8 cellular contexts compared by ENCODE assay signal in genomic region chr2:161238264-161238558, GRCh38.
A peak's percentile ranks its signal among the peaks of the same experiment; 100 is the strongest.
DNase-seq lines count a peak whose midpoint lies in the region; ATAC-seq, FAIRE-seq and TF ChIP-seq lines count a peak whose summit lies in the region.

No MANE protein-coding gene starts in this region.

- H3K4me2 ChIP-seq in mesendoderm (ENCODE audit: low read length): peak overlapping the region; percentile 85

- intact Hi-C loops in heart left ventricle (cut with DNase I): no loop called here
- intact Hi-C loops in left cardiac atrium (cut with DNase I): no loop called here

- no peak for DNase-seq in heart left ventricle
- DNase-seq in left cardiac atrium: no peak
- peak; percentile 9 for DNase-seq in bronchial epithelial cell (ENCODE audit: low read depth)
- no peak for DNase-seq in mesendoderm
- DNase-seq in NCI-H446 treated with DMSO at 0.1 percent for 48 hours (lab: John Stamatoyannopoulos, UW): no peak
- no peak for DNase-seq in NCI-H187 (lab: John Stamatoyannopoulos, UW)
- DNase-seq in NCI-H2081 (lab: John Stamatoyannopoulos, UW): no peak

- no peaks in the 10 kb centered on the region for H3K9me3 ChIP-seq in heart left ventricle

- no peaks in the 10 kb centered on the region for H3K79me1 ChIP-seq in mesendoderm (ENCODE audit: low read length)

- peaks cover 0 to 21% (median 3%) of the 10 kb centered on the region in 9 donors for H3K36me3 ChIP-seq in heart left ventricle
- peaks cover 2% of the 10 kb centered on the region for H3K36me3 ChIP-seq in bronchial epithelial cell (ENCODE audit: control insufficient read depth, insufficient read depth, low read length)
- H3K36me3 ChIP-seq in mesendoderm (ENCODE audit: control insufficient read depth, insufficient read depth, low read length): no peaks in the 10 kb centered on the region
- no peaks in the 10 kb centered on the region for H3K36me3 ChIP-seq in urinary bladder (ENCODE audit: insufficient read depth)

- no peak for FAIRE-seq in bronchial epithelial cell (lab: Jason Lieb, UNC)

- H2AK5ac ChIP-seq in mesendoderm (ENCODE audit: low read length): no peak overlapping the region

- no peak for TF ChIP-seq CTCF in heart left ventricle (IDR thresholded peaks at IDR 0.05)
- TF ChIP-seq CTCF in bronchial epithelial cell (IDR thresholded peaks at IDR 0.05; ENCODE audit: insufficient read depth, low read length, severe bottlenecking): no peak

- H3K23ac ChIP-seq in mesendoderm (ENCODE audit: low read length): peak overlapping the region; percentile 9

- H4K8ac ChIP-seq in mesendoderm (ENCODE audit: low read depth, low read length): no peak overlapping the region

- H3K79me2 ChIP-seq in mesendoderm (ENCODE audit: control insufficient read depth, insufficient read depth, low read length): no peaks in the 10 kb centered on the region

- H3K4me3 ChIP-seq in heart left ventricle (peak overlapping the region; percentile 18 to 68 (median 56)), bronchial epithelial cell (ENCODE audit: low read depth, low read length) (peak overlapping the region; percentile 56), mesendoderm (ENCODE audit: low read length) (peak overlapping the region; percentile 22), urinary bladder (ENCODE audit: low read depth, low read length) (peak overlapping the region; percentile 52)

- no peak overlapping the region for H2BK120ac ChIP-seq in mesendoderm (ENCODE audit: low read depth, low read length)

- no peak overlapping the region for H2BK15ac ChIP-seq in mesendoderm (replicated peaks; ENCODE audit: low read depth)

- H3K27me3 ChIP-seq in heart left ventricle: no peaks in the 10 kb centered on the region
- no peaks in the 10 kb centered on the region for H3K27me3 ChIP-seq in bronchial epithelial cell (ENCODE audit: control insufficient read depth, insufficient read depth, low read length)
- H3K27me3 ChIP-seq in mesendoderm (ENCODE audit: insufficient read depth, low read length, poor library complexity): no peaks in the 10 kb centered on the region

- peak overlapping the region; percentile 22 for H3K18ac ChIP-seq in mesendoderm (ENCODE audit: low read length)

- no peak overlapping the region for H2BK5ac ChIP-seq in mesendoderm (ENCODE audit: low read length)

- 1% methylated on average over 16 of the region's 16 CpGs for WGBS in heart left ventricle, 4 donors
- no CpG with 5 or more reads among the region's 16 CpGs for WGBS in mesendoderm (ENCODE audit: extremely low coverage, insufficient coverage, low lambda C conversion rate)
- WGBS in urinary bladder: under 1% methylated on average over 16 of the region's 16 CpGs

- H4K5ac ChIP-seq in mesendoderm (ENCODE audit: low read length): no peak overlapping the region

- TF ChIP-seq POLR2A in heart left ventricle (IDR thresholded peaks at IDR 0.05): no peak

- H3K27ac ChIP-seq in heart left ventricle (peak overlapping the region in 1 of 12 donors; percentile 71), mesendoderm (ENCODE audit: low read depth, low read length) (no peak overlapping the region), urinary bladder (ENCODE audit: low read depth) (no peak overlapping the region)

- no peak for ATAC-seq in heart left ventricle
- ATAC-seq in left cardiac atrium: no peak

- H3K56ac ChIP-seq in mesendoderm (ENCODE audit: low read length): peak overlapping the region; percentile 78

- no peak overlapping the region for H3K4ac ChIP-seq in mesendoderm (ENCODE audit: low read depth, low read length)

- H3K4me1 ChIP-seq in heart left ventricle: peaks cover 0 to 28% (median 7%) of the 10 kb centered on the region in 12 donors
- H3K4me1 ChIP-seq in mesendoderm (ENCODE audit: control insufficient read depth, low read depth, low read length): peaks cover 2% of the 10 kb centered on the region
- H3K4me1 ChIP-seq in urinary bladder (ENCODE audit: insufficient read depth): no peaks in the 10 kb centered on the region

- H3K9ac ChIP-seq in mesendoderm (ENCODE audit: low read length): peak overlapping the region; percentile 57
